In genomic region chr1:9459784-9460407, GRCh38 we compare ENCODE assay signal across 17 cellular contexts.
"Had no signal": no experiment of that assay in that cellular context is flagged by ENCODE, and none has a peak within 500 bp of the region (broad histone marks: within the 10 kb centered on the region; RNA-seq: fewer than 3 reads in every experiment).

No MANE protein-coding gene starts in this region.

- H3K27ac Mint-ChIP-seq: activated CD4-positive, alpha-beta T cell treated with anti-CD3 and anti-CD28 coated beads for 36 hours; activated CD8-positive, alpha-beta T cell treated with anti-CD3 and anti-CD28 coated beads for 36 hours; activated naive CD8-positive, alpha-beta T cell treated with anti-CD3 and anti-CD28 coated beads, Interleukin-2, amount 10 ng/mL, durations not matched to agents 7 days and 5 days; endodermal cell; nephron progenitor cell had no signal

- ATAC-seq: activated CD4-positive, alpha-beta T cell treated with anti-CD3 and anti-CD28 coated beads for 36 hours; activated CD8-positive, alpha-beta T cell treated with anti-CD3 and anti-CD28 coated beads for 36 hours; foreskin keratinocyte had no signal

- H3K27me3 Mint-ChIP-seq: activated CD4-positive, alpha-beta T cell treated with anti-CD3 and anti-CD28 coated beads for 36 hours; activated CD8-positive, alpha-beta T cell treated with anti-CD3 and anti-CD28 coated beads for 36 hours had no signal

- H3K4me1 Mint-ChIP-seq: activated CD4-positive, alpha-beta T cell treated with anti-CD3 and anti-CD28 coated beads for 36 hours; activated naive CD8-positive, alpha-beta T cell treated with anti-CD3 and anti-CD28 coated beads, Interleukin-2, amount 10 ng/mL, durations not matched to agents 7 days and 5 days; endodermal cell had no signal

- DNase-seq: activated CD4-positive, alpha-beta T cell treated with anti-CD3 and anti-CD28 coated beads for 36 hours; activated CD8-positive, alpha-beta memory T cell treated with anti-CD3 and anti-CD28 coated beads, Interleukin-2, amount 50 U/mL, for 48 hours; activated CD8-positive, alpha-beta T cell treated with anti-CD3 and anti-CD28 coated beads for 36 hours; activated naive CD8-positive, alpha-beta T cell treated with anti-CD3 and anti-CD28 coated beads, Interleukin-2, amount 10 ng/mL, durations not matched to agents 7 days and 5 days; anterior cingulate cortex; endodermal cell; foreskin keratinocyte; head of caudate nucleus; left ventricle myocardium inferior; mesendoderm; nephron progenitor cell; stimulated activated CD4-positive, alpha-beta T cell treated with anti-CD3 and anti-CD28 coated beads, Interleukin-4, amount 100 ng/mL, for 1 hour; stimulated activated CD8-positive, alpha-beta memory T cell treated with anti-CD3 and anti-CD28 coated beads, Interleukin-4, amount 100 ng/mL, for 48 hours; thyroid gland; WERI-Rb-1 had no signal

- H3K4me3 Mint-ChIP-seq: activated CD4-positive, alpha-beta T cell treated with anti-CD3 and anti-CD28 coated beads for 36 hours; activated CD8-positive, alpha-beta T cell treated with anti-CD3 and anti-CD28 coated beads for 36 hours; activated naive CD8-positive, alpha-beta T cell treated with anti-CD3 and anti-CD28 coated beads, Interleukin-2, amount 10 ng/mL, durations not matched to agents 7 days and 5 days; endodermal cell; nephron progenitor cell had no signal

- H3K36me3 Mint-ChIP-seq: activated naive CD8-positive, alpha-beta T cell treated with anti-CD3 and anti-CD28 coated beads, Interleukin-2, amount 10 ng/mL, durations not matched to agents 7 days and 5 days had no signal

- H3K27ac ChIP-seq: esophagus muscularis mucosa, foreskin keratinocyte, left ventricle myocardium inferior, thyroid gland, WERI-Rb-1 had no signal

- H3K9me3 ChIP-seq: breast epithelium, esophagus muscularis mucosa, left ventricle myocardium inferior, thyroid gland had no signal

- H3K36me3 ChIP-seq: breast epithelium, esophagus muscularis mucosa, left ventricle myocardium inferior, thyroid gland, WERI-Rb-1 had no signal

- H3K4me1 ChIP-seq: foreskin keratinocyte, thyroid gland had no signal

- H3K4me3 ChIP-seq: breast epithelium, esophagus muscularis mucosa, left ventricle myocardium inferior, thyroid gland had no signal

- H3K9me3 Mint-ChIP-seq: activated CD8-positive, alpha-beta T cell treated with anti-CD3 and anti-CD28 coated beads for 36 hours; activated naive CD8-positive, alpha-beta T cell treated with anti-CD3 and anti-CD28 coated beads, Interleukin-2, amount 10 ng/mL, durations not matched to agents 7 days and 5 days; endodermal cell; nephron progenitor cell had no signal

- H3K27me3 ChIP-seq: breast epithelium, esophagus muscularis mucosa, thyroid gland had no signal
